18 cellular contexts compared by ENCODE assay signal in genomic region chr2:189285351-189285750, GRCh38.
DNase-seq lines count a peak whose midpoint lies in the region; TF ChIP-seq lines count a peak whose summit lies in the region.
"Had no signal": no experiment of that assay in that cellular context is flagged by ENCODE, and none has a peak within 500 bp of the region (broad histone marks: within the 10 kb centered on the region; RNA-seq: fewer than 3 reads in every experiment).

No MANE protein-coding gene starts in this region.

- no TSS peak for BruUV-seq in A673 (replicated peaks; lab: Mats Ljungman, UMichigan)

- H3F3A ChIP-seq in GM23248 (ENCODE audit: insufficient read depth): peaks cover 46% of the 10 kb centered on the region

- H3K9ac ChIP-seq in GM23248 (peak overlapping the region; percentile 63), adipocyte (ENCODE audit: low read length) (peak overlapping the region; percentile 77)
- H3K9ac ChIP-seq: BLaER1 treated with 17β-estradiol and CSF1 and Interleukin-3, amounts not matched to agents 10 nM and 100 nM had no signal

- no peaks in the 10 kb centered on the region for H3K9me2 ChIP-seq in GM23248 (ENCODE audit: insufficient read depth)

- WGBS in GM23248 (ENCODE audit: low coverage in 1 of 2, low lambda C conversion rate in 2 of 2, missing lambda C conversion rate in 2 of 2), 2 experiments: 35 to 48% methylated on average over 2 of the region's 2 CpGs

- peak overlapping the region; percentile 95 for H3K27ac ChIP-seq in ACC112 (ENCODE audit: low read depth, low read length)
- H3K27ac ChIP-seq in GM23248: peak overlapping the region; percentile 88
- H3K27ac ChIP-seq in muscle layer of duodenum (ENCODE audit: low read length): peak overlapping the region; percentile 69
- H3K27ac ChIP-seq in A673 (ENCODE audit: low read depth, low read length, poor library complexity, severe bottlenecking): no peak overlapping the region
- H3K27ac ChIP-seq: BLaER1 treated with 17β-estradiol and CSF1 and Interleukin-3, amounts not matched to agents 10 nM and 100 nM had no signal

- DNase-seq in GM23248: peak; percentile 24
- DNase-seq in adipocyte (ENCODE audit: low read depth): peak; percentile 49
- DNase-seq in stimulated activated naive CD4-positive, alpha-beta T cell treated with Interleukin-2 at 50 U/mL for 16 hours (lab: John Stamatoyannopoulos, UW): no peak
- no peak for DNase-seq in NCI-H526 (lab: John Stamatoyannopoulos, UW)
- DNase-seq in hypothalamus (lab: John Stamatoyannopoulos, UW): no peak
- DNase-seq in A673 (ENCODE audit: low spot score): no peak
- DNase-seq: activated CD4-positive, alpha-beta T cell treated with anti-CD3 and anti-CD28 coated beads, Interleukin-2, amount 50 U/mL, for 1 hour; activated T-cell treated with anti-CD3 and anti-CD28 coated beads, Interleukin-2, amount 50 U/mL, for 1 hour; amygdala; mucosa of descending colon; NCI-H2081; NCI-H69; stimulated activated CD4-positive, alpha-beta T cell treated with anti-CD3 and anti-CD28 coated beads, Interleukin-4, amount 100 ng/mL, for 4 hours; stimulated activated CD8-positive, alpha-beta memory T cell treated with anti-CD3 and anti-CD28 coated beads, Interleukin-4, amount 100 ng/mL, for 48 hours had no signal

- H3K27me3 ChIP-seq in ACC112 (ENCODE audit: insufficient read depth, low read length) (no peaks in the 10 kb centered on the region), GM23248 (replicated peaks; ENCODE audit: insufficient read depth) (no peaks in the 10 kb centered on the region), adipocyte (replicated peaks; ENCODE audit: control insufficient read depth, insufficient read depth, low read length) (no peaks in the 10 kb centered on the region), muscle layer of duodenum (ENCODE audit: low read depth, low read length) (no peaks in the 10 kb centered on the region), A673 (replicated peaks; ENCODE audit: insufficient read depth, low read depth, low read length, poor library complexity) (no peaks in the 10 kb centered on the region)
- H3K27me3 ChIP-seq: BLaER1 treated with 17β-estradiol and CSF1 and Interleukin-3, amounts not matched to agents 10 nM and 100 nM had no signal

- peak overlapping the region; percentile 58 for H3K4me2 ChIP-seq in GM23248 (ENCODE audit: unreplicated experiment)
- H3K4me2 ChIP-seq: BLaER1 treated with 17β-estradiol and CSF1 and Interleukin-3, amounts not matched to agents 10 nM and 100 nM had no signal

- intact Hi-C loops in A673 (cut with micrococcal nuclease; ENCODE audit: unreplicated experiment): loop anchor here (5.0 kb wide), 2 partner anchors 127 to 763 kb away; no protein-coding TSS in a partner anchor

- H3K36me3 ChIP-seq in ACC112 (ENCODE audit: insufficient read depth, low read length): peaks cover 6% of the 10 kb centered on the region
- no peaks in the 10 kb centered on the region for H3K36me3 ChIP-seq in GM23248 (ENCODE audit: low read depth)
- no peaks in the 10 kb centered on the region for H3K36me3 ChIP-seq in adipocyte (ENCODE audit: control insufficient read depth, insufficient read depth, low read length, severe bottlenecking)
- no peaks in the 10 kb centered on the region for H3K36me3 ChIP-seq in muscle layer of duodenum (ENCODE audit: control insufficient read depth in 1 of 2, insufficient read depth in 2 of 2, low read length in 2 of 2)
- H3K36me3 ChIP-seq in A673 (ENCODE audit: insufficient read depth, low read length, poor library complexity, severe bottlenecking): no peaks in the 10 kb centered on the region
- H3K36me3 ChIP-seq: BLaER1 treated with 17β-estradiol and CSF1 and Interleukin-3, amounts not matched to agents 10 nM and 100 nM; thoracic aorta had no signal

- peak overlapping the region; percentile 58; the same call in 1 of the 2 replicates for H3K4me3 ChIP-seq in ACC112 (ENCODE audit: low read depth, low read length)
- H3K4me3 ChIP-seq in GM23248: peak overlapping the region; percentile 34; the same call in 1 of the 2 replicates
- H3K4me3 ChIP-seq in adipocyte (ENCODE audit: low read length): peak overlapping the region; percentile 58
- no peak overlapping the region for H3K4me3 ChIP-seq in muscle layer of duodenum (ENCODE audit: low read depth in 1 of 2, low read length in 2 of 2)
- H3K4me3 ChIP-seq in A673 (ENCODE audit: low read depth, low read length, poor library complexity, severe bottlenecking): no peak overlapping the region
- H3K4me3 ChIP-seq: BLaER1 treated with 17β-estradiol and CSF1 and Interleukin-3, amounts not matched to agents 10 nM and 100 nM; mucosa of descending colon; thoracic aorta had no signal

- CTCF ChIA-PET in A673 (lab: Charles Lee): interaction anchor here (0.6 to 0.7 kb wide), 2 partner anchors 10 to 110 kb away, joined by 3 to 4 read pairs; no protein-coding TSS in a partner anchor

- in situ Hi-C loops in GM23248 (cut with MboI): loop anchor here (10.0 kb wide), 1 partner anchor 181 kb away; no protein-coding TSS in a partner anchor

- H3K4me1 ChIP-seq in ACC112 (ENCODE audit: control insufficient read depth, insufficient read depth, low read length, unreplicated experiment) (peaks cover 46% of the 10 kb centered on the region), GM23248 (ENCODE audit: insufficient read depth) (peaks cover 41% of the 10 kb centered on the region), adipocyte (ENCODE audit: control insufficient read depth, insufficient read depth, low read length) (peaks cover 43% of the 10 kb centered on the region), muscle layer of duodenum (ENCODE audit: control insufficient read depth in 1 of 2, insufficient read depth in 2 of 2, low read length in 2 of 2) (peaks cover 0 to 13% of the 10 kb centered on the region in 2 donors), A673 (ENCODE audit: insufficient read depth, low read length, poor library complexity, severe bottlenecking) (peaks cover 17% of the 10 kb centered on the region)
- H3K4me1 ChIP-seq: BLaER1 treated with 17β-estradiol and CSF1 and Interleukin-3, amounts not matched to agents 10 nM and 100 nM had no signal

- no peaks in the 10 kb centered on the region for H4K20me1 ChIP-seq in GM23248 (ENCODE audit: insufficient read depth)
- H4K20me1 ChIP-seq: BLaER1 treated with 17β-estradiol and CSF1 and Interleukin-3, amounts not matched to agents 10 nM and 100 nM had no signal

- TF ChIP-seq CTCF in A673 (conservative IDR thresholded peaks at IDR 0.05; ENCODE audit: low read depth, low read length): no peak

- POLR2A ChIA-PET in A673 (lab: Charles Lee; ENCODE audit: low non-redundant PET): no interaction called here

- H3K79me2 ChIP-seq in ACC112 (ENCODE audit: control insufficient read depth, insufficient read depth, low read length, unreplicated experiment): no peaks in the 10 kb centered on the region
- H3K79me2 ChIP-seq in GM23248 (ENCODE audit: insufficient read depth): peaks cover 12% of the 10 kb centered on the region

- H2AFZ ChIP-seq in ACC112 (ENCODE audit: low read length, unreplicated experiment) (peak overlapping the region; percentile 45), GM23248 (peak overlapping the region; percentile 11; the same call in 1 of the 2 replicates)

- no peaks in the 10 kb centered on the region for H3K9me3 ChIP-seq in GM23248 (ENCODE audit: low read depth)
- H3K9me3 ChIP-seq in adipocyte (ENCODE audit: control insufficient read depth, low read length): peaks cover 8% of the 10 kb centered on the region
- peaks cover 0 to 2% of the 10 kb centered on the region in 2 donors for H3K9me3 ChIP-seq in muscle layer of duodenum (ENCODE audit: control insufficient read depth in 1 of 2, low read length in 2 of 2)
- peaks cover 6% of the 10 kb centered on the region for H3K9me3 ChIP-seq in A673 (ENCODE audit: low read depth, low read length, poor library complexity, severe bottlenecking)
- H3K9me3 ChIP-seq: mucosa of descending colon had no signal

Comparison
In these comparisons a context has a peak if more than half of its experiments do, and no peak if none do; other contexts are left out.
1. H3K4me3 ChIP-seq: peak in ACC112 (single experiment), GM23248 (single experiment) and adipocyte (single experiment); none in muscle layer of duodenum (0 of 2) and A673 (single experiment).
2. DNase-seq: peak in GM23248 (single experiment) and adipocyte (single experiment); none in stimulated activated naive CD4-positive, alpha-beta T cell treated with Interleukin-2 at 50 U/mL for 16 hours (single experiment), NCI-H526 (0 of 2), hypothalamus (0 of 51) and A673 (single experiment).